In genomic region chr12:56591961-56592360, GRCh38 we compare ENCODE assay signal across 20 cellular contexts. TPM values are rescaled to one million over a fixed set of nuclear protein-coding genes. Genes with fewer than 3 reads are reported as not detected.
DNase-seq lines count a peak whose midpoint lies in the region; ATAC-seq and TF ChIP-seq lines count a peak whose summit lies in the region.
"Had no signal": no experiment of that assay in that cellular context is flagged by ENCODE, and none has a peak within 500 bp of the region (broad histone marks: within the 10 kb centered on the region; RNA-seq: fewer than 3 reads in every experiment).

No MANE protein-coding gene starts in this region.

- intact Hi-C loops in esophagus muscularis mucosa (cut with DNase I) (loop anchor here (5.0 kb wide), 1 partner anchor 80 kb away; no protein-coding TSS in a partner anchor), breast epithelium (cut with DNase I; ENCODE audit: low total_unique reads) (no loop called here), transverse colon (cut with DNase I; ENCODE audit: low total_unique reads) (no loop called here)

- H3K9me3 ChIP-seq in esophagus muscularis mucosa, result no peaks in the 10 kb centered on the region
- no peaks in the 10 kb centered on the region for H3K9me3 ChIP-seq in breast epithelium
- no peaks in the 10 kb centered on the region for H3K9me3 ChIP-seq in transverse colon
- H3K9me3 ChIP-seq: heart right ventricle had no signal

- H3K27ac ChIP-seq in esophagus muscularis mucosa (replicated peaks in 1 of 4), result peak overlapping the region; percentile 63 to 77 (median 64)
- H3K27ac ChIP-seq in breast epithelium, result no peak overlapping the region
- no peak overlapping the region for H3K27ac ChIP-seq in transverse colon
- H3K27ac ChIP-seq: heart right ventricle had no signal

- DNase-seq in EL (peak; percentile 48), SK-MEL-5 (ENCODE audit: low read depth, low spot score) (peak; percentile 20), esophagus muscularis mucosa (ENCODE audit: extremely low spot score) (no peak), renal cortical epithelial cell (ENCODE audit: low read depth) (peak; percentile 15), H7 (no peak), breast epithelium (ENCODE audit: low spot score in 2 of 2) (no peak), transverse colon (no peak)
- DNase-seq: activated CD4-positive, CD25-positive, alpha-beta regulatory T cell; activated CD8-positive, alpha-beta memory T cell treated with anti-CD3 and anti-CD28 coated beads, Interleukin-2, amount 10 ng/mL, durations not matched to agents 7 days and 5 days; activated naive CD4-positive, alpha-beta T cell treated with anti-CD3 and anti-CD28 coated beads for 36 hours; CD4-positive, alpha-beta T cell; heart right ventricle; islet precursor cell; KG1; NCI-H1436; NCI-H524; OCI-M1; posterior cingulate gyrus; T-cell had no signal

- ATAC-seq in GM19452 (IDR thresholded peaks at IDR 0.05; ENCODE audit: unreplicated experiment), result no peak
- ATAC-seq: activated CD8-positive, alpha-beta memory T cell treated with anti-CD3 and anti-CD28 coated beads, Interleukin-2, amount 10 ng/mL, durations not matched to agents 7 days and 5 days; heart right ventricle; T-cell had no signal

- no peak for TF ChIP-seq CTCF in esophagus muscularis mucosa (IDR thresholded peaks at IDR 0.05)
- no peak for TF ChIP-seq CTCF in breast epithelium (IDR thresholded peaks at IDR 0.05)
- TF ChIP-seq CTCF in transverse colon (IDR thresholded peaks at IDR 0.05), result no peak

- H3K4me3 ChIP-seq in esophagus muscularis mucosa (no peak overlapping the region), H7 (ENCODE audit: insufficient read depth, low read depth, low read length) (no peak overlapping the region), breast epithelium (no peak overlapping the region), transverse colon (no peak overlapping the region)
- H3K4me3 ChIP-seq: heart right ventricle had no signal

- TF ChIP-seq POLR2A in esophagus muscularis mucosa (IDR thresholded peaks at IDR 0.05; ENCODE audit: low read depth) (no peak), breast epithelium (IDR thresholded peaks at IDR 0.05) (no peak), transverse colon (IDR thresholded peaks at IDR 0.05) (no peak)

- H3K36me3 ChIP-seq in esophagus muscularis mucosa (peaks cover 19 to 76% (median 58%) of the 10 kb centered on the region in 4 donors), H7 (replicated peaks; ENCODE audit: control insufficient read depth, insufficient read depth, low read length) (peaks cover 12% of the 10 kb centered on the region), breast epithelium (peaks cover 7% of the 10 kb centered on the region), transverse colon (peaks cover 0 to 18% (median 6%) of the 10 kb centered on the region in 4 donors)

- H3K4me1 ChIP-seq in esophagus muscularis mucosa (peaks cover 14 to 34% (median 29%) of the 10 kb centered on the region in 4 donors), breast epithelium (no peaks in the 10 kb centered on the region), transverse colon (peaks cover 0 to 8% (median 6%) of the 10 kb centered on the region in 4 donors)

- TF ChIP-seq EP300 in esophagus muscularis mucosa (IDR thresholded peaks at IDR 0.05) (no peak), transverse colon (IDR thresholded peaks at IDR 0.05; ENCODE audit: low read depth) (no peak)

- in situ Hi-C loops in SK-MEL-5 (cut with HindIII; ENCODE audit: low pct_unique_long_range_greater_than_20kb, low sequenced_read_pairs) (no loop called here), transverse colon (cut with MboI; ENCODE audit: low pct_ligation_motif_present in 1 of 4, low pct_unique_long_range_greater_than_20kb in 1 of 4, low sequenced_read_pairs in 3 of 4) (no loop called here)

- H3K27me3 ChIP-seq in esophagus muscularis mucosa (no peaks in the 10 kb centered on the region), H7 (ENCODE audit: control insufficient read depth, insufficient read depth, low read length) (no peaks in the 10 kb centered on the region), breast epithelium (no peaks in the 10 kb centered on the region), transverse colon (no peaks in the 10 kb centered on the region)
- H3K27me3 ChIP-seq: heart right ventricle had no signal

RNA-seq across cellular contexts. Expression of gene BAZ2A, which starts 38.2 kb away (rescaled TPM):
- 15.4 and 27.9 TPM in 2 replicates for total RNA-seq in SK-MEL-5 (2014; rRNA removed; shearing (Covaris generic))
- polyA plus RNA-seq in SK-MEL-5 (2015; cell fraction: cytosol; rRNA removed), result 73.0 and 93.1 TPM in 2 replicates
- 87.8 and 116 TPM in 2 replicates for polyA plus RNA-seq in SK-MEL-5 (2015; cell fraction: nucleus; rRNA removed)
- total RNA-seq in esophagus muscularis mucosa, result 10 to 100 TPM; 45.4 to 65.6 (median 61.5) TPM
- total RNA-seq in renal cortical epithelial cell, result 16.0 and 45.4 TPM in 2 replicates
- 23.6 and 24.6 TPM in 2 replicates for total RNA-seq in H7 (2014; rRNA removed; shearing (Covaris generic))
- total RNA-seq in breast epithelium, result 100 to 1,000 TPM in 1 of 3 donors, 10 to 100 TPM in 2; 80.2 to 104 (median 81.0) TPM
- total RNA-seq in transverse colon, result 100 to 1,000 TPM; 108 to 261 (median 124) TPM

RNA-seq across cellular contexts. Expression of gene ATP5F1B, which starts 53.8 kb away (rescaled TPM):
- 1,074 and 1,136 TPM in 2 replicates for total RNA-seq in SK-MEL-5 (2014; rRNA removed; shearing (Covaris generic))
- 1,556 and 1,657 TPM in 2 replicates for polyA plus RNA-seq in SK-MEL-5 (2015; cell fraction: cytosol; rRNA removed)
- 1,060 and 1,083 TPM in 2 replicates for polyA plus RNA-seq in SK-MEL-5 (2015; cell fraction: nucleus; rRNA removed)
- total RNA-seq in esophagus muscularis mucosa, result 100 to 1,000 TPM; 383 to 465 (median 424) TPM
- total RNA-seq in renal cortical epithelial cell, result 598 and 691 TPM in 2 replicates
- 959 and 1,061 TPM in 2 replicates for total RNA-seq in H7 (2014; rRNA removed; shearing (Covaris generic))
- total RNA-seq in breast epithelium, result 100 to 1,000 TPM; 310 to 369 (median 328) TPM
- total RNA-seq in transverse colon, result 1,000 to 10,000 TPM in 1 of 4 donors, 100 to 1,000 TPM in 3; 442 to 1,000 (median 608) TPM

Comparison
In these comparisons a context has a peak if more than half of its experiments do, and no peak if none do; other contexts are left out.
1. DNase-seq: peak in EL (single experiment), SK-MEL-5 (single experiment) and renal cortical epithelial cell (single experiment); none in esophagus muscularis mucosa (single experiment), H7 (single experiment), breast epithelium (0 of 2) and transverse colon (single experiment).
2. H3K27ac ChIP-seq: peak in esophagus muscularis mucosa (4 of 4); none in breast epithelium (0 of 2) and transverse colon (0 of 4).